In the genomic region with DNA sequence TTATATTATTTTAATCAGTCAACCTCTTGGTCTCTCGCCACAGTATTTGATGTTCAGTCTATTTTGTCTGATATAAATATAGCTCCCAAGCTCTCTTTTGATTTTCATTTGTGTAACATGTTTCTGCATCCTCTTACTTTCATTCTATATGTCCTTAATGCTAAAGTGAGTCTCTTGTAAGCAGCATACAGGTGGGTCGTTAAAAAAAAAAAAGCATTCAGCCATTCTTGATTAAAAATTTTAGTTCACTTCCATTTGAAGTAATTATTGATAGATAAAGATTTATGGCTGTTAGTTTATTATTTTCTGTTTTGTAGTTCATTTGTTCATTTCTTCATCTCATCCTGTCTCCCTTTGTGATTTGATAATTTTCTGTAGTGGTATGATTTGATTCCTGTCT, we compare ENCODE assay signal across 31 cellular contexts.
"Had no signal": no experiment of that assay in that cellular context is flagged by ENCODE, and none has a peak within 500 bp of the region (broad histone marks: within the 10 kb centered on the region; RNA-seq: fewer than 3 reads in every experiment).

No MANE protein-coding gene starts in this region.

- FAIRE-seq: bronchial epithelial cell, TTC549 had no signal

- H3K9me3 ChIP-seq: adrenal gland had no signal

- ATAC-seq: activated CD4-positive, alpha-beta T cell treated with anti-CD3 and anti-CD28 coated beads for 36 hours; activated CD8-positive, alpha-beta memory T cell treated with anti-CD3 and anti-CD28 coated beads, Interleukin-2, amount 10 ng/mL, durations not matched to agents 7 days and 5 days; activated CD8-positive, alpha-beta T cell treated with anti-CD3 and anti-CD28 coated beads, Interleukin-2, amount 10 ng/mL, durations not matched to agents 7 days and 5 days; activated naive CD4-positive, alpha-beta T cell treated with anti-CD3 and anti-CD28 coated beads, Interleukin-2, amount 50 U/mL, for 72 hours had no signal

- H3K27me3 ChIP-seq: adrenal gland had no signal

- H3K4me1 ChIP-seq: adrenal gland had no signal

- H3K27ac ChIP-seq: adrenal gland, cardiac muscle cell, VCaP had no signal

- H3K4me3 ChIP-seq: adrenal gland, cardiac muscle cell had no signal

- H3K36me3 ChIP-seq: adrenal gland, cardiac muscle cell had no signal

- DNase-seq: activated B cell treated with CpG ODN at 0.5 μM for 24 hours; activated CD4-positive, alpha-beta memory T cell treated with anti-CD3 and anti-CD28 coated beads, Interleukin-2, amount 10 ng/mL, durations not matched to agents 7 days and 5 days; activated CD4-positive, alpha-beta T cell treated with anti-CD3 and anti-CD28 coated beads for 1 hour; activated CD4-positive, alpha-beta T cell treated with anti-CD3 and anti-CD28 coated beads for 36 hours; activated CD4-positive, alpha-beta T cell treated with anti-CD3 and anti-CD28 coated beads for 48 hours; activated CD4-positive, alpha-beta T cell treated with anti-CD3 and anti-CD28 coated beads, Interleukin-2, amount 10 ng/mL, durations not matched to agents 7 days and 5 days; activated CD4-positive, alpha-beta T cell treated with anti-CD3 and anti-CD28 coated beads, Interleukin-2, amount 50 U/mL, for 48 hours; activated CD8-positive, alpha-beta memory T cell treated with anti-CD3 and anti-CD28 coated beads for 24 hours; activated CD8-positive, alpha-beta memory T cell treated with anti-CD3 and anti-CD28 coated beads, Interleukin-2, amount 10 ng/mL, durations not matched to agents 7 days and 5 days; activated CD8-positive, alpha-beta memory T cell treated with anti-CD3 and anti-CD28 coated beads, Interleukin-2, amount 50 U/mL, for 48 hours; activated CD8-positive, alpha-beta T cell treated with anti-CD3 and anti-CD28 coated beads, Interleukin-2, amount 10 ng/mL, durations not matched to agents 7 days and 5 days; activated effector memory CD4-positive, alpha-beta T cell treated with Interleukin-2 at 50 U/mL for 16 hours; activated gamma-delta T cell; activated naive CD4-positive, alpha-beta T cell treated with anti-CD3 and anti-CD28 coated beads, Interleukin-2, amount 50 U/mL, for 16 hours; activated naive CD4-positive, alpha-beta T cell treated with Interleukin-2 at 50 U/mL for 16 hours; activated naive CD8-positive, alpha-beta T cell treated with anti-CD3 and anti-CD28 coated beads for 36 hours; activated T-cell treated with anti-CD3 and anti-CD28 coated beads, Interleukin-2, amount 50 U/mL, for 24 hours; activated T-cell treated with anti-CD3 and anti-CD28 coated beads, Interleukin-2, amount 50 U/mL, for 48 hours; adrenal gland; amniotic stem cell; aorta; caudate nucleus; cerebellar nuclear complex; T-helper 1 cell; T-helper 2 cell; T-helper 9 cell had no signal
